ENCODE assay signal across 8 cellular contexts in the genomic region with DNA sequence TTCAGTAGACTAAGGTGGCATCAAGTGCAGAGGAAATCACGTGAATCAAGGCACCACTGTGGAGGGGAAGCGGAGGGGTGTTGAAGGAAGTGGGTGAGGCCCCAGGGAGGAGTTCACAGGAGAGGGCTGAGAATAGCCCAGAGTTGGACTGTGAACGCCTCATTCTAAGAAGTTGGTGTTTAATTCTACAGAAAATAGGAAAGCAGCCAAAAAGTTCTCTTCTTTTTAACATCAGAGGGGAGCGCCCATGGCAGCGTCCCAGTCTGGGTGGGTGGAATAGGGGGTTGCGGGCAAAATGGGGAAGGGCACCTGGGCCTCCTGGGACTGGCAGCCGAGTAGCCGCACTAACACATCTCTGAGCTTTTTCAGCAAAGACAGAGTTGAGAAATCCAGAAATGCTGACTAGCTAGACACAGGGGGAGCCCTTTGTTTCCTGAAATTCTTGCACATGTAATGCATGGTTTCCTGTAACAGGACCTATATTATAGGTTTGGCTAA.
DNase-seq lines count a peak whose midpoint lies in the region; ATAC-seq and TF ChIP-seq lines count a peak whose summit lies in the region.

No MANE protein-coding gene starts in this region.

- no peak for TF ChIP-seq EP300 in transverse colon (IDR thresholded peaks at IDR 0.05; ENCODE audit: low read depth)

- H3K4me3 ChIP-seq in transverse colon (no peak overlapping the region), hepatocyte (no peak overlapping the region), prostate gland (no peak overlapping the region)

- no peaks in the 10 kb centered on the region for H4K20me1 ChIP-seq in hepatocyte (ENCODE audit: insufficient read depth, poor library complexity, severe bottlenecking)

- peaks cover 21 to 30% (median 24%) of the 10 kb centered on the region in 3 donors for H3K4me1 Mint-ChIP-seq in IgD-negative memory B cell
- H3K4me1 Mint-ChIP-seq in memory B cell, result peaks cover 18% of the 10 kb centered on the region

- H3K36me3 Mint-ChIP-seq in IgD-negative memory B cell (no peaks in the 10 kb centered on the region), memory B cell (peaks cover 6% of the 10 kb centered on the region)

- peak; percentile 12 to 21 for DNase-seq in activated CD8-positive, alpha-beta memory T cell treated with anti-CD3 and anti-CD28 coated beads for 1 hour (ENCODE audit: extremely low read depth in 1 of 2, low read depth in 1 of 2)
- DNase-seq in memory B cell (ENCODE audit: low spot score in 2 of 2) (peak; percentile 34 to 45), transverse colon (peak; percentile 23), hepatocyte (ENCODE audit: low spot score) (no peak), prostate gland (ENCODE audit: low spot score) (no peak), NCI-H2029 (lab: John Stamatoyannopoulos, UW) (no peak)

- H3K27me3 ChIP-seq in transverse colon, result no peaks in the 10 kb centered on the region
- no peaks in the 10 kb centered on the region for H3K27me3 ChIP-seq in hepatocyte
- H3K27me3 ChIP-seq in prostate gland (replicated peaks; ENCODE audit: insufficient read depth), result no peaks in the 10 kb centered on the region

- no peaks in the 10 kb centered on the region for H3K27me3 Mint-ChIP-seq in IgD-negative memory B cell
- H3K27me3 Mint-ChIP-seq in memory B cell, result no peaks in the 10 kb centered on the region

- no peak overlapping the region for H2AFZ ChIP-seq in hepatocyte

- intact Hi-C loops in transverse colon (cut with DNase I; ENCODE audit: low total_unique reads), result no loop called here
- intact Hi-C loops in prostate gland (cut with DNase I), result no loop called here

- TF ChIP-seq CTCF in transverse colon (IDR thresholded peaks at IDR 0.05), result no peak
- no peak for TF ChIP-seq CTCF in hepatocyte (IDR thresholded peaks at IDR 0.05; ENCODE audit: poor library complexity)
- TF ChIP-seq CTCF in prostate gland (IDR thresholded peaks at IDR 0.05), result no peak

- H3K27ac Mint-ChIP-seq in IgD-negative memory B cell, result peak overlapping the region; percentile 46 to 95 (median 95)
- peak overlapping the region; percentile 91 for H3K27ac Mint-ChIP-seq in memory B cell

- H3K4me2 ChIP-seq in hepatocyte, result no peak overlapping the region

- no peaks in the 10 kb centered on the region for H3K79me2 ChIP-seq in hepatocyte

- H3K4me3 Mint-ChIP-seq in IgD-negative memory B cell, result peak overlapping the region; percentile 50 to 94 (median 82)
- H3K4me3 Mint-ChIP-seq in memory B cell, result peak overlapping the region; percentile 74

- WGBS in transverse colon (ENCODE audit: low coverage in 1 of 2), 2 donors, result 66% methylated on average over 8 of the region's 8 CpGs; no CpG with 5 or more reads in 1 of the 2 donors
- 86% methylated on average over 8 of the region's 8 CpGs for WGBS in hepatocyte (ENCODE audit: low lambda C conversion rate, missing lambda C conversion rate)
- whole genome bisulfite sequencing in prostate gland, result 42% methylated on average over 8 of the region's 8 CpGs

- H3K36me3 ChIP-seq in transverse colon (no peaks in the 10 kb centered on the region), hepatocyte (replicated peaks; ENCODE audit: insufficient read depth, low read depth) (no peaks in the 10 kb centered on the region), prostate gland (no peaks in the 10 kb centered on the region)

- H3K9me3 Mint-ChIP-seq in IgD-negative memory B cell, result peaks cover 2 to 4% (median 3%) of the 10 kb centered on the region in 3 donors
- H3K9me3 Mint-ChIP-seq in memory B cell, result peaks cover 2% of the 10 kb centered on the region

- peaks cover 0 to 5% of the 10 kb centered on the region in 2 donors for H3K9me3 ChIP-seq in transverse colon
- H3K9me3 ChIP-seq in hepatocyte (ENCODE audit: low read depth), result no peaks in the 10 kb centered on the region
- no peaks in the 10 kb centered on the region for H3K9me3 ChIP-seq in prostate gland

- TF ChIP-seq POLR2A in transverse colon (IDR thresholded peaks at IDR 0.05) (no peak), prostate gland (IDR thresholded peaks at IDR 0.05) (no peak)

- no peaks in the 10 kb centered on the region for H3K9me2 ChIP-seq in hepatocyte (replicated peaks; ENCODE audit: insufficient read depth)

- ATAC-seq in GM19468 (IDR thresholded peaks at IDR 0.05; ENCODE audit: extremely low read depth, unreplicated experiment) (peak; percentile 72), memory B cell (ENCODE audit: low read depth) (peak; percentile 95)

- H3K4me1 ChIP-seq in transverse colon (peaks cover 0 to 9% (median 4%) of the 10 kb centered on the region in 4 donors), hepatocyte (ENCODE audit: insufficient read depth) (peaks cover 6% of the 10 kb centered on the region), prostate gland (replicated peaks) (no peaks in the 10 kb centered on the region)

- H3K27ac ChIP-seq in transverse colon (peak overlapping the region in 1 of 4 donors; percentile 13), hepatocyte (no peak overlapping the region), prostate gland (no peak overlapping the region)

- in situ Hi-C loops in transverse colon (cut with MboI; ENCODE audit: low pct_ligation_motif_present in 1 of 4, low pct_unique_long_range_greater_than_20kb in 1 of 4, low sequenced_read_pairs in 3 of 4), result no loop called here

Comparison
In these comparisons a context has a peak if more than half of its experiments do, and no peak if none do; other contexts are left out.
1. DNase-seq: peak in activated CD8-positive, alpha-beta memory T cell treated with anti-CD3 and anti-CD28 coated beads for 1 hour (2 of 2), memory B cell (2 of 2) and transverse colon (single experiment); none in hepatocyte (single experiment), prostate gland (single experiment) and NCI-H2029 (single experiment).